In the genomic region with DNA sequence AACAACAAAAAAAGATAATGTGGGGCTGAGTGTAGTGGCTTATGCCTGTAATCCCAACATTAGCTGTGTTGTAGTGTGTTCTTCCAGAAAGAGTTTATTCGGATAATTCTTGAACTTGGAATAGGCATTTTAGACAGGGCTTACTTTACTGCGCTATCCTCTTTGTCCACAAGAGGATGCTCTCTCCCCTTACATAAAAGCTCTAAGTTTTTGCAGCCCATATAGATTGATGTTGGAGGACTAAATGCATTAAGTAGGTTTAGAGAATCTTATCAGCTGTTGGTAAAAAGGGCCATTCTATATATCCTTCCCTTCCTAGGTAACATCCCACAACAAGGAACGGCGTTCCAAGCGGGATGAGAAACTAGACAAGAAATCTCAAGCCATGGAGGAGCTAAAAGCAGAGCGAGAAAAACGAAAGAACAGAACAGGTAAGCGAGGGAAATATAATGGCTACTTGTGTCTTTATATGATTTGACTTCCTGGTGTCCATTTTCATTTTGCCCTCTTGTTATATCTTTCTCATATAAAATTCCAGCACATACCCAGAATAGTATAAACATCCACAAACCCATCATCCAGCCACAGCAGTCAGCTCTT, we compare ENCODE assay signal across 8 cellular contexts. TPM values are rescaled to one million over a fixed set of nuclear protein-coding genes. Genes with fewer than 3 reads are reported as not detected.
A peak's percentile ranks its signal among the peaks of the same experiment; 100 is the strongest.
DNase-seq lines count a peak whose midpoint lies in the region; ATAC-seq and TF ChIP-seq lines count a peak whose summit lies in the region.

No MANE protein-coding gene starts in this region.

- H3K4me1 Mint-ChIP-seq in brain = no peaks in the 10 kb centered on the region

- CTCF ChIA-PET in BJ (lab: Yijun Ruan, JAX) = interaction anchor here (0.5 to 3.8 kb wide), 33 partner anchors 10 to 1050 kb away, joined by 3 to 33 read pairs (median 4); a partner anchor contains a TSS

- ATAC-seq in lower lobe of right lung (peak in 1 of 2 donors; percentile 34), GM21576 (IDR thresholded peaks at IDR 0.05; ENCODE audit: unreplicated experiment) (no peak)

- H3K27me3 ChIP-seq in BJ (ENCODE audit: control insufficient read depth, insufficient read depth, low read length) (no peaks in the 10 kb centered on the region), lower lobe of right lung (ENCODE audit: low read depth) (no peaks in the 10 kb centered on the region)

- TF ChIP-seq CTCF in BJ (IDR thresholded peaks at IDR 0.05; ENCODE audit: insufficient read depth, low read depth, low read length) = peak; percentile 96
- TF ChIP-seq CTCF in GM12801 (IDR thresholded peaks at IDR 0.05; ENCODE audit: extremely low read depth, insufficient read length) = peak; percentile 98
- peak; percentile 67 to 86 for TF ChIP-seq CTCF in brain (conservative IDR thresholded peaks at IDR 0.05)
- peak; percentile 78 for TF ChIP-seq CTCF in lower lobe of right lung (IDR thresholded peaks at IDR 0.05)

- H3K9me3 Mint-ChIP-seq in brain = no peaks in the 10 kb centered on the region

- DNase-seq in BJ (ENCODE audit: low read depth) = no peak
- DNase-seq in NCI-H69 (lab: John Stamatoyannopoulos, UW) = peak; percentile 67
- no peak for DNase-seq in lower lobe of right lung
- DNase-seq in GOT3 (lab: John Stamatoyannopoulos, UW) = no peak
- DNase-seq in HK-2 (ENCODE audit: unreplicated experiment) = no peak

- POLR2A ChIA-PET in BJ (lab: Charles Lee) = no interaction called here

- H3K36me3 ChIP-seq in BJ (ENCODE audit: control insufficient read depth, insufficient read depth, low read length) (peaks cover 10% of the 10 kb centered on the region), lower lobe of right lung (peaks cover 62% of the 10 kb centered on the region)

- peak overlapping the region in 1 of 5 experiments; percentile 14 for H3K27ac Mint-ChIP-seq in brain

- no peak overlapping the region for H3K4me3 Mint-ChIP-seq in brain

- H3K9me3 ChIP-seq in lower lobe of right lung = no peaks in the 10 kb centered on the region

- no peaks in the 10 kb centered on the region for H3K27me3 Mint-ChIP-seq in brain

- peaks cover 85% of the 10 kb centered on the region for H3K36me3 Mint-ChIP-seq in brain

- H3K4me1 ChIP-seq in lower lobe of right lung = no peaks in the 10 kb centered on the region

- H3K4me3 ChIP-seq in BJ (ENCODE audit: low read depth, low read length) (no peak overlapping the region), lower lobe of right lung (no peak overlapping the region)

- H3K27ac ChIP-seq in lower lobe of right lung = no peak overlapping the region

- intact Hi-C loops in lower lobe of right lung (cut with DNase I) = no loop called here

RNA-seq across cellular contexts. Expression of a gene that starts 27.8 kb away (rescaled TPM):
- 0.44 and 0.59 TPM in 2 replicates for polyA plus RNA-seq in BJ (2011; rRNA removed)
- 0.46 and 0.85 TPM in 2 replicates for polyA minus RNA-seq in BJ (2011; rRNA and poly(A)+ RNA removed)
- 17.4 TPM for polyA plus RNA-seq in brain (ENCODE audit: insufficient read depth, low read depth, low replicate concordance)
- total RNA-seq in lower lobe of right lung = 0.32 TPM

RNA-seq across cellular contexts. Expression of a gene that starts 47.7 kb away (rescaled TPM):
- polyA plus RNA-seq in BJ (2011; rRNA removed) (0.09 and 0.11 TPM in 2 replicates), brain (ENCODE audit: insufficient read depth, low read depth, low replicate concordance) (2.4 TPM)
- polyA minus RNA-seq in BJ (2011; rRNA and poly(A)+ RNA removed) = 0.10 TPM in 1 of 2 replicates, not detected in the other
- total RNA-seq in lower lobe of right lung = 25.9 TPM

RNA-seq across cellular contexts. Expression of a gene that starts 49.0 kb away (rescaled TPM):
- polyA plus RNA-seq in BJ (2011; rRNA removed) = 22.6 and 27.2 TPM in 2 replicates
- 11.8 and 12.8 TPM in 2 replicates for polyA minus RNA-seq in BJ (2011; rRNA and poly(A)+ RNA removed)
- polyA plus RNA-seq in brain (ENCODE audit: insufficient read depth, low read depth, low replicate concordance) = 23.9 TPM
- 27.1 TPM for total RNA-seq in lower lobe of right lung

Comparison
In these comparisons a context has a peak if more than half of its experiments do, and no peak if none do; other contexts are left out.
1. RNA of a gene that starts 27.8 kb away (polyA plus RNA-seq): 17.4 TPM in brain (single experiment); 0.44 to 0.59 TPM in BJ; every median in the first group is over 10 times any median in the second.
2. Peak in every context shown above with its lines, with median percentiles within 50 percentile points of each other: CTCF ChIP-seq.